1 cellular context compared by ENCODE assay signal in genomic region chr11:60700689-60701508, GRCh38.
TF ChIP-seq lines count a peak whose summit lies in the region.

No MANE protein-coding gene starts in this region.

TF ChIP-seq in H1, 55 proteins besides CTCF, POLR2A, EP300 and RAD21:
- no peak for TF ChIP-seq TAF1 (IDR thresholded peaks at IDR 0.05; ENCODE audit: low read depth, low read length)
- no peak for TF ChIP-seq MAFK (IDR thresholded peaks at IDR 0.05; ENCODE audit: low read depth, low read length)
- no peak for TF ChIP-seq ZNF274 (IDR thresholded peaks at IDR 0.05; ENCODE audit: borderline replicate concordance, extremely low read depth, low read length)
- peak; percentile 80 for TF ChIP-seq CEBPB (IDR thresholded peaks at IDR 0.05; ENCODE audit: low read depth, low read length)
- no peak for TF ChIP-seq CHD7 (IDR thresholded peaks at IDR 0.05; ENCODE audit: insufficient replicate concordance, low read length)
- no peak for TF ChIP-seq ATF2 (IDR thresholded peaks at IDR 0.05; ENCODE audit: low read length)
- no peak for TF ChIP-seq POLR2AphosphoS5 (IDR thresholded peaks at IDR 0.05; ENCODE audit: low read depth, low read length)
- TF ChIP-seq KDM1A (IDR thresholded peaks at IDR 0.05; ENCODE audit: borderline replicate concordance, low read length) = no peak
- no peak for TF ChIP-seq NANOG (IDR thresholded peaks at IDR 0.05; ENCODE audit: insufficient read depth, low read depth, low read length, poor library complexity, severe bottlenecking)
